29 cellular contexts compared by ENCODE assay signal in the genomic region with DNA sequence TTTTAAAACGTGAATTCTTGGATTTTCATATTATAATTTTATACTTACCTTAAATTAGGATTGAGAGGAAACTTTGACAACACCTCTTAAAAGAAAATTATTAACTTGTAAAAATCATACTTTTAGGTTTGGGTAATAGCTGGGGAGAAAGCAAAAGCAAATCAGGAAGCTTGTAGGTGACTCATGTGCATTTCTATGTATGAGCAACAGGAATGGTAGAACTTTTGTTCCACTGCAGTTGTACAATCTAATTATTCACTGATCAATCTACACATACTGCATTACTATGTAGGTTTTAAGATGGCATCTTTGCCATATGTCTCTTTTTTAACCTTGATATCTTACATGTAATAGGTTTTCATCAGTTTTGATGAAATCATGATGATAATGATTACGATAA.
A peak's percentile ranks its signal among the peaks of the same experiment; 100 is the strongest.
DNase-seq lines count a peak whose midpoint lies in the region; ATAC-seq, FAIRE-seq and TF ChIP-seq lines count a peak whose summit lies in the region.
"Had no signal": no experiment of that assay in that cellular context is flagged by ENCODE, and none has a peak within 500 bp of the region (broad histone marks: within the 10 kb centered on the region; RNA-seq: fewer than 3 reads in every experiment).

No MANE protein-coding gene starts in this region.

- H3K36me3 ChIP-seq in PC-3 (ENCODE audit: low read depth, low read length) (no peaks in the 10 kb centered on the region), endothelial cell of umbilical vein (ENCODE audit: control insufficient read depth in 2 of 2, extremely low read depth in 1 of 2, insufficient read depth in 2 of 2, low read length in 2 of 2) (no peaks in the 10 kb centered on the region)
- H3K36me3 ChIP-seq: right atrium auricular region, upper lobe of right lung had no signal

- H3K27me3 ChIP-seq in PC-3 (ENCODE audit: low read length) = no peaks in the 10 kb centered on the region
- H3K27me3 ChIP-seq in endothelial cell of umbilical vein (ENCODE audit: control insufficient read depth in 2 of 2, insufficient read depth in 2 of 2, low read length in 2 of 2) = no peaks in the 10 kb centered on the region
- H3K27me3 ChIP-seq: dorsolateral prefrontal cortex, right atrium auricular region, upper lobe of right lung had no signal

- dilution Hi-C loops in endothelial cell of umbilical vein (cut with MboI; ENCODE audit: extremely low pct_ligation_motif_present, low sequenced_read_pairs) = no loop called here

- no peaks in the 10 kb centered on the region for H3K9me3 ChIP-seq in PC-3 (ENCODE audit: low read length)
- no peaks in the 10 kb centered on the region for H3K9me3 ChIP-seq in endothelial cell of umbilical vein (replicated peaks; ENCODE audit: control insufficient read depth, insufficient read depth, low read length)
- H3K9me3 ChIP-seq: A549, right atrium auricular region, upper lobe of right lung had no signal

- no peaks in the 10 kb centered on the region for H3K9me2 ChIP-seq in PC-3 (replicated peaks; ENCODE audit: low read length)

- H3K4me2 ChIP-seq in PC-3 (ENCODE audit: low read length) (no peak overlapping the region), endothelial cell of umbilical vein (ENCODE audit: insufficient read depth, low read length) (no peak overlapping the region)
- H3K4me2 ChIP-seq: A549 had no signal

- CTCF ChIA-PET in PC-3 (lab: Charles Lee) = interaction anchor here (0.6 to 0.7 kb wide), 2 partner anchors 41 to 221 kb away, joined by 5 to 7 read pairs; no protein-coding TSS in a partner anchor
- CTCF ChIA-PET in endothelial cell of umbilical vein (lab: Charles Lee) = interaction anchor here (1.0 kb wide), 1 partner anchor 14 kb away, joined by 3 read pairs; no protein-coding TSS in a partner anchor

- TF ChIP-seq CTCF in PC-3 (conservative IDR thresholded peaks at IDR 0.05; ENCODE audit: low read depth, low read length) = no peak
- no peak for TF ChIP-seq CTCF in endothelial cell of umbilical vein (IDR thresholded peaks at IDR 0.05; ENCODE audit: extremely low read depth in 1 of 2, insufficient read depth in 1 of 2, low read depth in 1 of 2, low read length in 2 of 2)
- no peak for TF ChIP-seq CTCF in GM20000 (IDR thresholded peaks at IDR 0.05; ENCODE audit: extremely low read depth, missing control alignments)

- intact Hi-C loops in PC-3 (cut with micrococcal nuclease) = no loop called here
- intact Hi-C loops in endothelial cell of umbilical vein (cut with micrococcal nuclease) = no loop called here

- ATAC-seq in PC-3 (peak; percentile 80), HG02759 (IDR thresholded peaks at IDR 0.05; ENCODE audit: unreplicated experiment) (no peak), GM21737 (IDR thresholded peaks at IDR 0.05; ENCODE audit: unreplicated experiment) (no peak)
- ATAC-seq: A549; activated CD4-positive, alpha-beta T cell treated with anti-CD3 and anti-CD28 coated beads for 36 hours; activated T-cell treated with anti-CD3 and anti-CD28 coated beads, Interleukin-2, amount 50 U/mL, for 4 hours; left colon; upper lobe of right lung had no signal

- no peak overlapping the region for H3K9ac ChIP-seq in PC-3 (ENCODE audit: low read length)
- no peak overlapping the region for H3K9ac ChIP-seq in endothelial cell of umbilical vein (replicated peaks; ENCODE audit: extremely low read depth, insufficient read depth, low read length)

- POLR2A ChIA-PET in PC-3 (lab: Charles Lee; ENCODE audit: unreplicated experiment) = interaction anchor here (0.6 kb wide), 1 partner anchor 394 kb away, joined by 6 read pairs; no protein-coding TSS in a partner anchor
- POLR2A ChIA-PET in endothelial cell of umbilical vein (lab: Charles Lee) = no interaction called here

- no peak for TF ChIP-seq POLR2A in endothelial cell of umbilical vein (IDR thresholded peaks at IDR 0.05; ENCODE audit: low read depth, low read length)

- H3K4me1 ChIP-seq in PC-3 (ENCODE audit: insufficient read depth, low read length) (peaks cover 14% of the 10 kb centered on the region), endothelial cell of umbilical vein (ENCODE audit: control insufficient read depth, extremely low read depth, insufficient read depth, low read length) (no peaks in the 10 kb centered on the region)
- H3K4me1 ChIP-seq: A549 had no signal

- FAIRE-seq in endothelial cell of umbilical vein (lab: Jason Lieb, UNC) = no peak
- FAIRE-seq: A549 had no signal

- H3K4me3 ChIP-seq in PC-3 (ENCODE audit: low read length) (no peak overlapping the region), endothelial cell of umbilical vein (replicated peaks in 1 of 3; ENCODE audit: insufficient read depth in 1 of 3, low read depth in 1 of 3, low read length in 3 of 3) (no peak overlapping the region)
- H3K4me3 ChIP-seq: A549, dorsolateral prefrontal cortex, right atrium auricular region, upper lobe of right lung had no signal

- DNase-seq in EH (ENCODE audit: low read depth) (peak; percentile 53), PC-3 (peak; percentile 71), endothelial cell of umbilical vein (ENCODE audit: low read depth, low spot score) (peak; percentile 7), kidney tubule cell (ENCODE audit: low spot score) (peak; percentile 61), GM20000 (ENCODE audit: low spot score) (no peak)
- no peak for DNase-seq in stimulated activated CD4-positive, alpha-beta T cell treated with anti-CD3 and anti-CD28 coated beads, Interleukin-2, amount 100 ng/mL, for 24 hours
- DNase-seq: activated CD4-positive, alpha-beta T cell treated with anti-CD3 and anti-CD28 coated beads for 36 hours; activated naive CD4-positive, alpha-beta T cell; activated T-cell treated with anti-CD3 and anti-CD28 coated beads, Interleukin-2, amount 50 U/mL, for 4 hours; amniotic stem cell; C1 segment of cervical spinal cord; Calu3; central memory CD4-positive, alpha-beta T cell; dorsolateral prefrontal cortex; glutamatergic neuron; left colon; naive B cell; NCI-H1092; NCI-H2029; NCI-H345; NCI-H82; occipital lobe; SHP77; stimulated activated CD4-positive, alpha-beta T cell treated with anti-CD3 and anti-CD28 coated beads, Interleukin-12 subunit alpha, Interleukin-12 subunit beta, amount 100 ng/mL, for 4 hours; upper lobe of right lung had no signal

- no TSS peak for BruUV-seq in PC-3 (replicated peaks; lab: Mats Ljungman, UMichigan)
- no TSS peak for BruUV-seq in endothelial cell of umbilical vein (replicated peaks; lab: Mats Ljungman, UMichigan)

- H3K79me2 ChIP-seq in PC-3 (ENCODE audit: low read length) (no peaks in the 10 kb centered on the region), endothelial cell of umbilical vein (ENCODE audit: control insufficient read depth, insufficient read depth, low read length) (no peaks in the 10 kb centered on the region)

- H3K27ac ChIP-seq in PC-3 (ENCODE audit: low read length) (no peak overlapping the region), endothelial cell of umbilical vein (ENCODE audit: insufficient read depth, low read depth, low read length) (no peak overlapping the region)
- H3K27ac ChIP-seq: A549, dorsolateral prefrontal cortex, right atrium auricular region, upper lobe of right lung had no signal

- no peaks in the 10 kb centered on the region for H3F3A ChIP-seq in PC-3 (ENCODE audit: low read length, unreplicated experiment)

- H2AFZ ChIP-seq in PC-3 (ENCODE audit: low read length) (no peak overlapping the region), endothelial cell of umbilical vein (ENCODE audit: low read depth, low read length) (no peak overlapping the region)

- H3K9me1 ChIP-seq in endothelial cell of umbilical vein (replicated peaks; ENCODE audit: control insufficient read depth, extremely low read depth, insufficient read depth, low read length) = no peaks in the 10 kb centered on the region

- no peaks in the 10 kb centered on the region for H4K20me1 ChIP-seq in PC-3 (ENCODE audit: low read length)
- no peaks in the 10 kb centered on the region for H4K20me1 ChIP-seq in endothelial cell of umbilical vein (replicated peaks; ENCODE audit: control insufficient read depth, extremely low read depth, insufficient read depth, low read length)

TF ChIP-seq in endothelial cell of umbilical vein, 7 proteins besides CTCF, POLR2A, EP300 and RAD21:
- TF ChIP-seq, protein P1, sequence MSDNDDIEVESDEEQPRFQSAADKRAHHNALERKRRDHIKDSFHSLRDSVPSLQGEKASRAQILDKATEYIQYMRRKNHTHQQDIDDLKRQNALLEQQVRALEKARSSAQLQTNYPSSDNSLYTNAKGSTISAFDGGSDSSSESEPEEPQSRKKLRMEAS (IDR thresholded peaks at IDR 0.05; ENCODE audit: insufficient read depth, insufficient read length) = no peak
- TF ChIP-seq JUN (IDR thresholded peaks at IDR 0.05; ENCODE audit: borderline replicate concordance, insufficient read depth, insufficient read length, low read depth) (peak; percentile 27), POLR2AphosphoS5 (IDR thresholded peaks at IDR 0.05; ENCODE audit: insufficient read depth, low read depth, low read length) (no peak)

Comparison
In these comparisons a context has a peak if more than half of its experiments do, and no peak if none do; other contexts are left out.
1. DNase-seq: peak in EH (single experiment), PC-3 (single experiment), endothelial cell of umbilical vein (single experiment) and kidney tubule cell (single experiment); none in stimulated activated CD4-positive, alpha-beta T cell treated with anti-CD3 and anti-CD28 coated beads, Interleukin-2, amount 100 ng/mL, for 24 hours (0 of 2) and GM20000 (single experiment).